1 cellular context compared by ENCODE assay signal in genomic region chr15:66387176-66388056, GRCh38.
TF ChIP-seq lines count a peak whose summit lies in the region.

No MANE protein-coding gene starts in this region.

TF ChIP-seq in HEK293, 187 proteins besides CTCF, POLR2A, EP300 and RAD21 (continued from another document):
- TF ChIP-seq PRDM10 (tag by site-specific recombination; IDR thresholded peaks at IDR 0.05) (no peak; the same call in 1 of the 2 replicates), KLF10 (tag by site-specific recombination; IDR thresholded peaks at IDR 0.05) (peak; percentile 28; the same call in 1 of the 2 replicates), ZNF830 (tag by site-specific recombination; IDR thresholded peaks at IDR 0.05; ENCODE audit: low read depth) (no peak), ZNF311 (tag by site-specific recombination; IDR thresholded peaks at IDR 0.05; ENCODE audit: borderline replicate concordance) (no peak), ZNF548 (tag by site-specific recombination; IDR thresholded peaks at IDR 0.05) (no peak), KLF16 (tag by site-specific recombination; IDR thresholded peaks at IDR 0.05) (0 out of 2 replicates have a peak, but pooled peaks have one; percentile 23), KLF1 (tag by site-specific recombination; IDR thresholded peaks at IDR 0.05) (no peak), ZBTB17 (tag by site-specific recombination; IDR thresholded peaks at IDR 0.05) (peak; percentile 99), ZNF596 (tag by site-specific recombination; IDR thresholded peaks at IDR 0.05) (0 out of 2 replicates have a peak, but pooled peaks have one; percentile 29), OSR2 (tag by site-specific recombination; IDR thresholded peaks at IDR 0.05) (no peak), ZBTB21 (tag by site-specific recombination; IDR thresholded peaks at IDR 0.05) (0 out of 2 replicates have a peak, but pooled peaks have one; percentile 30)
- TF ChIP-seq, protein P1, sequence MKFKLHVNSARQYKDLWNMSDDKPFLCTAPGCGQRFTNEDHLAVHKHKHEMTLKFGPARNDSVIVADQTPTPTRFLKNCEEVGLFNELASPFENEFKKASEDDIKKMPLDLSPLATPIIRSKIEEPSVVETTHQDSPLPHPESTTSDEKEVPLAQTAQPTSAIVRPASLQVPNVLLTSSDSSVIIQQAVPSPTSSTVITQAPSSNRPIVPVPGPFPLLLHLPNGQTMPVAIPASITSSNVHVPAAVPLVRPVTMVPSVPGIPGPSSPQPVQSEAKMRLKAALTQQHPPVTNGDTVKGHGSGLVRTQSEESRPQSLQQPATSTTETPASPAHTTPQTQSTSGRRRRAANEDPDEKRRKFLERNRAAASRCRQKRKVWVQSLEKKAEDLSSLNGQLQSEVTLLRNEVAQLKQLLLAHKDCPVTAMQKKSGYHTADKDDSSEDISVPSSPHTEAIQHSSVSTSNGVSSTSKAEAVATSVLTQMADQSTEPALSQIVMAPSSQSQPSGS (tag by site-specific recombination; IDR thresholded peaks at IDR 0.05; ENCODE audit: low read depth), result no peak
